Comparison of ENCODE assay signal across 16 cellular contexts in the genomic region with DNA sequence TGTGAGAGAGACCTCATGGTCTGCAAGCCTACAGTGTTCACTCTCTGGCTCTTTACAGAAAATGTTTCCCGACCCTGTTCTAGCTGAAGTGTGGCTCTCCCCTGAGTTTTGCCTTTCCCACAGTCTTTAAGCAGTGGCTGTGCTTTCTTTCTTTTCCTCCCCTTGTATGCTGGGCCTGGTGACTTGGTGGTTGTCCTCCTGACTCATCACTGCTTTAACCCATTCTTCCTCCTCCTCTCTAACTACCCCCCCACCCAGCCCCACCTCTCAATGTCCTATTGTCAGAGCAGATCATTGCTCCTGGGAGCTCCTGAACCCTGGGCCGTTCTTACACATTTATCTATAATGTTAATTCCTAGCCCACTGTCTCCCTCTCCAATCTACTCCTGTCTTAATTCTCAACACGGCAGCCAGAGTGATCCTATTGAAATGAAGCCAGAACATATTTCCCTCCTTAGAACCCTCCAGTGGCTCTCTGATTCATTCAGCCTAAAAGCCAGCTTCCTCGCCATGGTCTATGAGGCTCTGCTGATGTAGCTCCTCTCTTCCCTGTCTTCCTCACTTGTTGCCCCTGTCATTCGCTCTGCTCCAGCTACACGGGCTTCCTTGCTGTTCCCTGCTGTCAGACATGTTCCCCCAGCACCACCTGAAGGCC. TPM values are rescaled to one million over a fixed set of nuclear protein-coding genes. Genes with fewer than 3 reads are reported as not detected.
DNase-seq lines count a peak whose midpoint lies in the region; ATAC-seq and TF ChIP-seq lines count a peak whose summit lies in the region.
"Had no signal": no experiment of that assay in that cellular context is flagged by ENCODE, and none has a peak within 500 bp of the region (broad histone marks: within the 10 kb centered on the region; RNA-seq: fewer than 3 reads in every experiment).

No MANE protein-coding gene starts in this region.

- H3K36me3 ChIP-seq in GM23338 (ENCODE audit: insufficient read depth) (peaks cover 5% of the 10 kb centered on the region; the same call in 1 of the 2 replicates), mesendoderm (ENCODE audit: control insufficient read depth, insufficient read depth, low read length) (no peaks in the 10 kb centered on the region)
- H3K36me3 ChIP-seq: colonic mucosa, thyroid gland had no signal

- TF ChIP-seq CTCF in GM23338 (conservative IDR thresholded peaks at IDR 0.05; ENCODE audit: low read depth in 2 of 2) (no peak), progenitor cell of endocrine pancreas (IDR thresholded peaks at IDR 0.05; ENCODE audit: unreplicated experiment) (no peak)
- TF ChIP-seq CTCF in activated CD8-positive, alpha-beta T cell treated with anti-CD3 and anti-CD28 coated beads for 36 hours (IDR thresholded peaks at IDR 0.05): no peak

- no peak overlapping the region for H3K4ac ChIP-seq in mesendoderm (ENCODE audit: low read depth, low read length)

- H3K27ac ChIP-seq in GM23338 (ENCODE audit: low read depth) (no peak overlapping the region), mesendoderm (ENCODE audit: low read depth, low read length) (no peak overlapping the region)
- H3K27ac ChIP-seq: colonic mucosa, PC-9 had no signal

- no peak overlapping the region for H3K56ac ChIP-seq in mesendoderm (ENCODE audit: low read length)

- H4K8ac ChIP-seq in mesendoderm (ENCODE audit: low read depth, low read length): no peak overlapping the region

- no peak overlapping the region for H2BK5ac ChIP-seq in mesendoderm (ENCODE audit: low read length)

- no peak overlapping the region for H2AFZ ChIP-seq in GM23338
- H2AFZ ChIP-seq: PC-9 had no signal

- no peaks in the 10 kb centered on the region for H3K79me1 ChIP-seq in mesendoderm (ENCODE audit: low read length)

- H3K27me3 Mint-ChIP-seq in GM23338 (ENCODE audit: insufficient read depth, low read depth, poor library complexity) (peaks cover 3% of the 10 kb centered on the region), progenitor cell of endocrine pancreas (no peaks in the 10 kb centered on the region)
- no peaks in the 10 kb centered on the region for H3K27me3 Mint-ChIP-seq in activated CD8-positive, alpha-beta T cell treated with anti-CD3 and anti-CD28 coated beads for 36 hours

- no peak overlapping the region for H2BK120ac ChIP-seq in mesendoderm (ENCODE audit: low read depth, low read length)

- no peak overlapping the region for H4K5ac ChIP-seq in mesendoderm (ENCODE audit: low read length)

- peaks cover 7% of the 10 kb centered on the region for H3K4me1 ChIP-seq in GM23338 (ENCODE audit: insufficient read depth)
- no peaks in the 10 kb centered on the region for H3K4me1 ChIP-seq in mesendoderm (ENCODE audit: control insufficient read depth, low read depth, low read length)
- H3K4me1 ChIP-seq: colonic mucosa had no signal

- no CpG with 5 or more reads among the region's 6 CpGs for WGBS in mesendoderm (ENCODE audit: extremely low coverage, insufficient coverage, low lambda C conversion rate)

- H3K4me1 Mint-ChIP-seq in GM23338: peaks cover 12% of the 10 kb centered on the region; the same call in 2 of the 3 replicates
- no peaks in the 10 kb centered on the region for H3K4me1 Mint-ChIP-seq in activated CD8-positive, alpha-beta T cell treated with anti-CD3 and anti-CD28 coated beads for 36 hours (ENCODE audit: low read depth)
- H3K4me1 Mint-ChIP-seq in progenitor cell of endocrine pancreas (ENCODE audit: low read depth): peaks cover 5% of the 10 kb centered on the region

- H3K36me3 Mint-ChIP-seq in GM23338 (ENCODE audit: low read depth) (peaks cover 9% of the 10 kb centered on the region), progenitor cell of endocrine pancreas (ENCODE audit: insufficient read depth) (peaks cover 3% of the 10 kb centered on the region)
- H3K36me3 Mint-ChIP-seq in activated CD8-positive, alpha-beta T cell treated with anti-CD3 and anti-CD28 coated beads for 36 hours (ENCODE audit: low read depth): peaks cover 13% of the 10 kb centered on the region

- POLR2A ChIA-PET in activated CD8-positive, alpha-beta T cell treated with anti-CD3 and anti-CD28 coated beads for 36 hours (lab: Charles Lee): interaction anchor here (0.8 to 0.9 kb wide), 2 partner anchors 54 to 91 kb away, joined by 3 to 4 read pairs; a partner anchor contains a TSS

- no peaks in the 10 kb centered on the region for H3K79me2 ChIP-seq in GM23338 (replicated peaks; ENCODE audit: insufficient read depth)
- H3K79me2 ChIP-seq in mesendoderm (ENCODE audit: control insufficient read depth, insufficient read depth, low read length): no peaks in the 10 kb centered on the region

- H4K20me1 ChIP-seq in GM23338 (replicated peaks; ENCODE audit: insufficient read depth): no peaks in the 10 kb centered on the region; the same call in 1 of the 2 replicates

- no peak overlapping the region for H2BK15ac ChIP-seq in mesendoderm (replicated peaks; ENCODE audit: low read depth)

- H3K4me3 ChIP-seq in GM23338 (no peak overlapping the region), mesendoderm (ENCODE audit: low read length) (no peak overlapping the region)
- H3K4me3 ChIP-seq: colonic mucosa, PC-9, thyroid gland had no signal

- DNase-seq in GM23338 (ENCODE audit: low spot score): no peak
- no peak for DNase-seq in activated CD8-positive, alpha-beta T cell treated with anti-CD3 and anti-CD28 coated beads for 36 hours
- peak; percentile 54 for DNase-seq in fibroblast of peridontal ligament (ENCODE audit: extremely low read depth)
- no peak for DNase-seq in progenitor cell of endocrine pancreas (ENCODE audit: low spot score, unreplicated experiment)
- no peak for DNase-seq in Right ventricle myocardium inferior (ENCODE audit: missing footprints)
- DNase-seq in GF-D8 (lab: John Stamatoyannopoulos, UW): no peak
- DNase-seq in mesendoderm: no peak
- DNase-seq: activated CD4-positive, alpha-beta T cell treated with anti-CD3 and anti-CD28 coated beads, Interleukin-2, amount 50 U/mL, for 48 hours; colonic mucosa; KBM-7; NCI-H2107; NCI-H748 treated with DMSO at 0.1 percent for 48 hours; PC-9; stimulated activated CD4-positive, alpha-beta T cell treated with anti-CD3 and anti-CD28 coated beads, Interleukin-4, amount 100 ng/mL, for 1 hour; thyroid gland had no signal

- intact Hi-C loops in activated CD8-positive, alpha-beta T cell treated with anti-CD3 and anti-CD28 coated beads for 36 hours (cut with micrococcal nuclease): no loop called here
- intact Hi-C loops in Right ventricle myocardium inferior (cut with DNase I): loop anchor here (10.0 kb wide), 2 partner anchors 392 to 632 kb away; a partner anchor contains a TSS

- H3K9ac ChIP-seq in mesendoderm (ENCODE audit: low read length): no peak overlapping the region

- H3K27ac Mint-ChIP-seq in GM23338: peak overlapping the region; percentile 60; the same call in 1 of the 2 replicates
- peak overlapping the region; percentile 51 for H3K27ac Mint-ChIP-seq in activated CD8-positive, alpha-beta T cell treated with anti-CD3 and anti-CD28 coated beads for 36 hours
- H3K27ac Mint-ChIP-seq in progenitor cell of endocrine pancreas: peak overlapping the region; percentile 78

- no peak overlapping the region for H3K23ac ChIP-seq in mesendoderm (ENCODE audit: low read length)

- H3K27me3 ChIP-seq in GM23338 (ENCODE audit: insufficient read depth) (no peaks in the 10 kb centered on the region), mesendoderm (ENCODE audit: insufficient read depth, low read length, poor library complexity) (no peaks in the 10 kb centered on the region)
- H3K27me3 ChIP-seq: colonic mucosa, thyroid gland had no signal

- H3K18ac ChIP-seq in mesendoderm (ENCODE audit: low read length): no peak overlapping the region

- CTCF ChIA-PET in activated CD8-positive, alpha-beta T cell treated with anti-CD3 and anti-CD28 coated beads for 36 hours (lab: Charles Lee): interaction anchor here (0.5 to 2.0 kb wide), 3 partner anchors 8 to 672 kb away, joined by 3 to 7 read pairs (median 4); no protein-coding TSS in a partner anchor

- H3K4me3 Mint-ChIP-seq in GM23338: no peak overlapping the region
- no peak overlapping the region for H3K4me3 Mint-ChIP-seq in activated CD8-positive, alpha-beta T cell treated with anti-CD3 and anti-CD28 coated beads for 36 hours
- no peak overlapping the region for H3K4me3 Mint-ChIP-seq in progenitor cell of endocrine pancreas (ENCODE audit: low read depth)

- no peak overlapping the region for H2AK5ac ChIP-seq in mesendoderm (ENCODE audit: low read length)

- H3K9me2 ChIP-seq in GM23338 (ENCODE audit: insufficient read depth): no peaks in the 10 kb centered on the region

- no peak for ATAC-seq in GM23338
- ATAC-seq in activated CD8-positive, alpha-beta T cell treated with anti-CD3 and anti-CD28 coated beads for 36 hours: no peak
- no peak for ATAC-seq in Right ventricle myocardium inferior
- ATAC-seq: SK-N-SH treated with all-trans-retinoic acid at 6 μM for 48 hours had no signal

- H3F3A ChIP-seq in GM23338 (replicated peaks; ENCODE audit: low read depth): no peaks in the 10 kb centered on the region

- H3K9me3 Mint-ChIP-seq in GM23338: no peaks in the 10 kb centered on the region
- no peaks in the 10 kb centered on the region for H3K9me3 Mint-ChIP-seq in activated CD8-positive, alpha-beta T cell treated with anti-CD3 and anti-CD28 coated beads for 36 hours
- H3K9me3 Mint-ChIP-seq in progenitor cell of endocrine pancreas (ENCODE audit: low read depth): no peaks in the 10 kb centered on the region

- H3K4me2 ChIP-seq in GM23338 (no peak overlapping the region), mesendoderm (ENCODE audit: low read length) (no peak overlapping the region)
- H3K4me2 ChIP-seq: PC-9 had no signal

TF ChIP-seq in GM23338, 12 proteins besides CTCF, POLR2A, EP300 and RAD21 (continues in another document):
- TF ChIP-seq ZNF114 (CRISPR knock-in tag; IDR thresholded peaks at IDR 0.05) (no peak), EZH2 (IDR thresholded peaks at IDR 0.05; ENCODE audit: low read depth, unreplicated experiment) (no peak), JUNB (IDR thresholded peaks at IDR 0.05; ENCODE audit: unreplicated experiment) (no peak), STAT1 (IDR thresholded peaks at IDR 0.05; ENCODE audit: unreplicated experiment) (no peak), POLR2AphosphoS5 (IDR thresholded peaks at IDR 0.05; ENCODE audit: low read depth) (no peak)

RNA-seq across cellular contexts. Expression of a gene that starts 55.0 kb away (rescaled TPM):
- 23.9 and 29.5 TPM in 2 replicates for total RNA-seq in GM23338 (2014; rRNA removed; shearing (Covaris generic))
- polyA plus RNA-seq in GM23338 (2016; fragmentation: Nextera tagmentation; extraction: Ambion mirVana): 4.9 and 5.1 TPM in 2 replicates
- 10 to 100 TPM; 28.6 to 32.2 TPM for total RNA-seq in activated CD8-positive, alpha-beta T cell treated with anti-CD3 and anti-CD28 coated beads for 36 hours
- total RNA-seq in progenitor cell of endocrine pancreas (52.3 and 52.8 TPM in 2 replicates), Right ventricle myocardium inferior (9.1 TPM)
- polyA plus RNA-seq in mesendoderm (2013, experiment 1 of 2): 11.1 TPM
- 10.9 TPM for polyA plus RNA-seq in mesendoderm (2013, experiment 2 of 2)
